Comparison of ENCODE assay signal across 8 cellular contexts in the genomic region with DNA sequence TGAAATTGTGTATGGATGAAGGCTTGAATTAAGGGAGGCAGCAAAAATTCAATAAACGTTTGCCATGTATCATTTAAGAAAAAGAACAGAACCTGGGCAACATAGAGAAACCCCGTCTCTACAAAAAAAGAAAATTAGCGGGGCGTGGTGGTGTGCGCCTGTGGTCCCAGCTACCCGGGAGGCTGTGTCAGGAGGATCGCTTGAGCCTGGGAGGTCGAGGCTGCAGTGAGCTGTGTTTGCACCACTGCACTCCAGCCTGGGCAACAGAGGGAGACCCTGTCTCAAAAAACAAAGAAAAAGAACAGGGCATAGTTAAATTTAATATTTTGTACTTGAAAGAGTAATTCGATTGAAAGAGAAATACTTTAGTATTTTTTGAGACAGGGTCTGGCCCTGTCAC. TPM values are rescaled to one million over a fixed set of nuclear protein-coding genes. Genes with fewer than 3 reads are reported as not detected.
DNase-seq lines count a peak whose midpoint lies in the region; TF ChIP-seq lines count a peak whose summit lies in the region.

No MANE protein-coding gene starts in this region.

- H3K27me3 ChIP-seq in SJSA1 (replicated peaks) (no peaks in the 10 kb centered on the region), sigmoid colon (no peaks in the 10 kb centered on the region)

- intact Hi-C loops in sigmoid colon (cut with DNase I) (no loop called here), lower leg skin (cut with DNase I; ENCODE audit: low total_unique reads) (no loop called here)

- H3K9me3 ChIP-seq in SJSA1 (replicated peaks) (no peaks in the 10 kb centered on the region), sigmoid colon (no peaks in the 10 kb centered on the region)

- no peak for TF ChIP-seq EP300 in sigmoid colon (IDR thresholded peaks at IDR 0.05)

- H3K36me3 ChIP-seq in SJSA1 (peaks cover 47% of the 10 kb centered on the region), sigmoid colon (peaks cover 0 to 26% (median 8%) of the 10 kb centered on the region in 4 donors)

- peak overlapping the region; percentile 67 for H3K4me3 ChIP-seq in GM12864 (ENCODE audit: low read depth, low read length)
- peak overlapping the region; percentile 78 for H3K4me3 ChIP-seq in SJSA1
- H3K4me3 ChIP-seq in fibroblast of mammary gland (ENCODE audit: control insufficient read depth, low read depth, low read length) = peak overlapping the region; percentile 94
- peak overlapping the region; percentile 76 to 97 (median 96) for H3K4me3 ChIP-seq in sigmoid colon
- H3K4me3 ChIP-seq in lower leg skin (ENCODE audit: low read depth, poor library complexity, severe bottlenecking) = no peak overlapping the region

- TF ChIP-seq POLR2A in sigmoid colon (IDR thresholded peaks at IDR 0.05) (no peak), lower leg skin (IDR thresholded peaks at IDR 0.05) (no peak)

- DNase-seq in GM12864 (ENCODE audit: low read depth) = no peak
- no peak for DNase-seq in SJSA1 (ENCODE audit: low read depth in 1 of 2, low spot score in 2 of 2)
- DNase-seq in fibroblast of mammary gland (ENCODE audit: low read depth) = no peak
- no peak for DNase-seq in sigmoid colon
- DNase-seq in substantia nigra (lab: John Stamatoyannopoulos, UW) = no peak
- no peak for DNase-seq in NCI-H1417 (lab: John Stamatoyannopoulos, UW)
- DNase-seq in lower leg skin (ENCODE audit: low spot score in 2 of 2) = no peak
- no peak for DNase-seq in GM19238 (ENCODE audit: insufficient read length, low spot score)

- WGBS in sigmoid colon, 2 donors = 67 to 75% methylated on average over 9 of the region's 9 CpGs
- 69% methylated on average over 9 of the region's 9 CpGs for WGBS in lower leg skin, 2 donors

- H3K27ac ChIP-seq in SJSA1 = no peak overlapping the region
- peak overlapping the region in 2 of 4 donors; percentile 94 to 95 for H3K27ac ChIP-seq in sigmoid colon
- no peak overlapping the region for H3K27ac ChIP-seq in substantia nigra (ENCODE audit: low read depth, low read length, poor library complexity, severe bottlenecking)

- TF ChIP-seq CTCF in GM12864 (IDR thresholded peaks at IDR 0.05; ENCODE audit: low read depth, low read length, missing control alignments) (no peak), fibroblast of mammary gland (conservative IDR thresholded peaks at IDR 0.05; ENCODE audit: control insufficient read depth, insufficient read depth, low read depth, low read length) (no peak), sigmoid colon (IDR thresholded peaks at IDR 0.05) (no peak), lower leg skin (IDR thresholded peaks at IDR 0.05) (no peak)

- H3K4me1 ChIP-seq in SJSA1 (replicated peaks) = peaks cover 13% of the 10 kb centered on the region
- peaks cover 0 to 50% (median 39%) of the 10 kb centered on the region in 4 donors for H3K4me1 ChIP-seq in sigmoid colon

RNA-seq across cellular contexts. Expression of gene UBA2, which starts 1.4 kb away (rescaled TPM):
- 187 and 209 TPM in 2 replicates for total RNA-seq in SJSA1 (2014; rRNA removed; shearing (Covaris generic))
- total RNA-seq in sigmoid colon (10 to 100 TPM; 55.7 to 99.4 (median 71.8) TPM), lower leg skin (100 to 1,000 TPM in 1 of 4 donors, 10 to 100 TPM in 3; 74.8 to 101 (median 86.9) TPM)
- polyA plus RNA-seq in sigmoid colon = 10 to 100 TPM; 31.8 to 58.5 (median 34.9) TPM

RNA-seq across cellular contexts. Expression of gene PDCD2L, which starts 25.4 kb away (rescaled TPM):
- total RNA-seq in SJSA1 (2014; rRNA removed; shearing (Covaris generic)) = 19.9 and 31.1 TPM in 2 replicates
- total RNA-seq in sigmoid colon = 10 to 100 TPM in 3 of 4 donors, 1 to 10 TPM in 1; 8.0 to 14.8 (median 13.9) TPM
- polyA plus RNA-seq in sigmoid colon = 10 to 100 TPM in 1 of 3 donors, 1 to 10 TPM in 2; 6.0 to 12.1 (median 7.2) TPM
- 10 to 100 TPM in 2 of 4 donors, 1 to 10 TPM in 2; 6.5 to 16.4 (median 12.6) TPM for total RNA-seq in lower leg skin

RNA-seq across cellular contexts. Expression of gene WTIP, which starts 52.0 kb away (rescaled TPM):
- total RNA-seq in SJSA1 (2014; rRNA removed; shearing (Covaris generic)) = 41.5 and 53.0 TPM in 2 replicates
- 10 to 100 TPM in 3 of 4 donors, 1 to 10 TPM in 1; 3.3 to 20.5 (median 16.9) TPM for total RNA-seq in sigmoid colon
- 1 to 10 TPM; 2.2 to 3.0 (median 3.0) TPM for polyA plus RNA-seq in sigmoid colon
- 10 to 100 TPM in 2 of 4 donors, 1 to 10 TPM in 2; 3.8 to 16.3 (median 9.7) TPM for total RNA-seq in lower leg skin
